1 cellular context compared by ENCODE assay signal in the genomic region with DNA sequence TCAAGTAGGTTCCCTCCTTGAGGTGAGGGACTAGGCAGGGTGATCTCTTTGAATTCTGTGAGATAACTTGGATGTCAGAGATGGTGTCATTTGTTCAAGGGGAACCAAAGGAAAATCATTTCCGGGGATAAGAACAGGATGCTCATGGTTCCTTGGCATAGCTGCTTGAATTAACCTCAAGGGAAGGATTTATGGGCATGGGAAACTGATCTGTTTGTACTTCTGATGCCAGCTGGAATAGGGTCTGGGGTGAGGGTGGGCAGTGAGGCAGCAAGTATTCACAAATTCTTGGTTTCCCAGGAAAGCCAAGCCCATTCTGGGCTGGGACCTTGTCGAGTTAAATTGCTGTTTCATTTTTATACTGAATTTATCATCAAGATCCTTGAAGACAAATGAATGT.
TF ChIP-seq lines count a peak whose summit lies in the region.

No MANE protein-coding gene starts in this region.

TF ChIP-seq in SK-N-SH, 30 proteins besides CTCF, POLR2A, EP300 and RAD21:
- no peak for TF ChIP-seq FOSL2 (IDR thresholded peaks at IDR 0.05; ENCODE audit: borderline replicate concordance, low read depth)
- TF ChIP-seq RXRA (IDR thresholded peaks at IDR 0.05; ENCODE audit: borderline replicate concordance, low read depth) = no peak
- no peak for TF ChIP-seq REST (IDR thresholded peaks at IDR 0.05; ENCODE audit: low read depth, low read length)
- no peak for TF ChIP-seq JUND (IDR thresholded peaks at IDR 0.05)
- TF ChIP-seq YY1 (IDR thresholded peaks at IDR 0.05; ENCODE audit: low read depth) = no peak
